Comparison of ENCODE assay signal across 19 cellular contexts in genomic region chr7:36285276-36285675, GRCh38.
DNase-seq lines count a peak whose midpoint lies in the region; ATAC-seq, FAIRE-seq and TF ChIP-seq lines count a peak whose summit lies in the region.
"Had no signal": no experiment of that assay in that cellular context is flagged by ENCODE, and none has a peak within 500 bp of the region (broad histone marks: within the 10 kb centered on the region; RNA-seq: fewer than 3 reads in every experiment).

No MANE protein-coding gene starts in this region.

- peak overlapping the region; percentile 73 for H3K9ac ChIP-seq in Karpas-422 (ENCODE audit: low read length)

- POLR2A ChIA-PET in CD4-positive, alpha-beta T cell (lab: Charles Lee) = interaction anchor here (0.8 to 1.5 kb wide), 3 partner anchors 10 to 75 kb away, joined by 3 to 5 read pairs (median 3); no protein-coding TSS in a partner anchor

- H2AFZ ChIP-seq in Karpas-422 (ENCODE audit: low read length) = no peak overlapping the region

- FAIRE-seq in small intestine (lab: Jason Lieb, UNC) = no peak
- FAIRE-seq: G401.6 had no signal

- DNase-seq in CD4-positive, alpha-beta T cell = no peak
- DNase-seq in Karpas-422 (no peak), dorsolateral prefrontal cortex (no peak), psoas muscle (peak in 1 of 2 donors; percentile 65), left lung (no peak), small intestine (no peak)
- DNase-seq in activated CD8-positive, alpha-beta memory T cell treated with anti-CD3 and anti-CD28 coated beads, Interleukin-2, amount 10 ng/mL, durations not matched to agents 7 days and 5 days = no peak
- no peak for DNase-seq in activated CD4-positive, alpha-beta T cell treated with anti-CD3 and anti-CD28 coated beads, Interleukin-2, amount 50 U/mL, for 48 hours
- DNase-seq: activated CD8-positive, alpha-beta T cell treated with anti-CD3 and anti-CD28 coated beads for 36 hours; activated naive CD8-positive, alpha-beta T cell treated with anti-CD3 and anti-CD28 coated beads for 36 hours; activated T-cell treated with anti-CD3 and anti-CD28 coated beads, Interleukin-2, amount 50 U/mL, for 72 hours; Calu3; lower lobe of right lung; MG63; NCI-H1694 treated with DMSO at 0.1 percent for 48 hours; RPMI8226; stimulated activated CD8-positive, alpha-beta memory T cell treated with anti-CD3 and anti-CD28 coated beads, Interleukin-4, amount 100 ng/mL, for 48 hours had no signal

- no peak overlapping the region for H3K27ac ChIP-seq in CD4-positive, alpha-beta T cell (ENCODE audit: low read depth, low read length)
- H3K27ac ChIP-seq in Karpas-422 (ENCODE audit: low read length) (peak overlapping the region; percentile 100), dorsolateral prefrontal cortex (peak overlapping the region in 46 of 59 donors; percentile 9 to 99 (median 71)), psoas muscle (peak overlapping the region; percentile 77), left lung (peak overlapping the region in 1 of 2 donors; percentile 78), small intestine (ENCODE audit: low read depth in 1 of 2, low read length in 1 of 2) (no peak overlapping the region)
- H3K27ac ChIP-seq: lower lobe of right lung had no signal

- CTCF ChIA-PET in CD4-positive, alpha-beta T cell (lab: Charles Lee) = interaction anchor here (0.9 to 6.1 kb wide), 2 partner anchors 37 to 300 kb away, joined by 4 to 37 read pairs; no protein-coding TSS in a partner anchor
- CTCF ChIA-PET in activated CD8-positive, alpha-beta memory T cell treated with anti-CD3 and anti-CD28 coated beads, Interleukin-2, amount 10 ng/mL, durations not matched to agents 7 days and 5 days (lab: Charles Lee) = interaction anchor here (1.0 to 7.8 kb wide), 4 partner anchors 8 to 309 kb away, joined by 3 to 57 read pairs (median 4); no protein-coding TSS in a partner anchor

- H3K4me3 ChIP-seq in Karpas-422 (ENCODE audit: low read length) = peak overlapping the region; percentile 44
- H3K4me3 ChIP-seq in dorsolateral prefrontal cortex = no peak overlapping the region
- no peak overlapping the region for H3K4me3 ChIP-seq in psoas muscle
- no peak overlapping the region for H3K4me3 ChIP-seq in left lung
- no peak overlapping the region for H3K4me3 ChIP-seq in small intestine (ENCODE audit: low read depth in 1 of 2, low read length in 2 of 2)
- H3K4me3 ChIP-seq: coronary artery, lower lobe of right lung, MG63 had no signal

- no peak overlapping the region for H3K4me3 Mint-ChIP-seq in CD4-positive, alpha-beta T cell
- H3K4me3 Mint-ChIP-seq in activated CD8-positive, alpha-beta memory T cell treated with anti-CD3 and anti-CD28 coated beads, Interleukin-2, amount 10 ng/mL, durations not matched to agents 7 days and 5 days = no peak overlapping the region
- H3K4me3 Mint-ChIP-seq: activated CD8-positive, alpha-beta T cell treated with anti-CD3 and anti-CD28 coated beads for 36 hours; activated naive CD8-positive, alpha-beta T cell treated with anti-CD3 and anti-CD28 coated beads for 36 hours had no signal

- ATAC-seq in CD4-positive, alpha-beta T cell (ENCODE audit: poor library complexity) = no peak
- ATAC-seq in psoas muscle (peak in 3 of 4 donors; percentile 25 to 56 (median 45)), left lung (no peak)
- ATAC-seq in activated CD8-positive, alpha-beta memory T cell treated with anti-CD3 and anti-CD28 coated beads, Interleukin-2, amount 10 ng/mL, durations not matched to agents 7 days and 5 days = no peak
- ATAC-seq: lower lobe of right lung had no signal

- no peaks in the 10 kb centered on the region for H4K20me1 ChIP-seq in Karpas-422 (ENCODE audit: insufficient read depth, low read depth, low read length)

- no peaks in the 10 kb centered on the region for H3K27me3 Mint-ChIP-seq in CD4-positive, alpha-beta T cell
- H3K27me3 Mint-ChIP-seq in activated CD8-positive, alpha-beta memory T cell treated with anti-CD3 and anti-CD28 coated beads, Interleukin-2, amount 10 ng/mL, durations not matched to agents 7 days and 5 days = peaks cover 10% of the 10 kb centered on the region
- H3K27me3 Mint-ChIP-seq: activated CD8-positive, alpha-beta T cell treated with anti-CD3 and anti-CD28 coated beads for 36 hours; activated naive CD8-positive, alpha-beta T cell treated with anti-CD3 and anti-CD28 coated beads for 36 hours had no signal

- peak overlapping the region; percentile 81 for H3K4me2 ChIP-seq in Karpas-422 (ENCODE audit: low read depth, low read length, poor library complexity, severe bottlenecking)

- no peaks in the 10 kb centered on the region for H3K27me3 ChIP-seq in CD4-positive, alpha-beta T cell (ENCODE audit: control insufficient read depth, insufficient read depth, low read length)
- H3K27me3 ChIP-seq in Karpas-422 (ENCODE audit: low read length) = no peaks in the 10 kb centered on the region
- H3K27me3 ChIP-seq in dorsolateral prefrontal cortex = no peaks in the 10 kb centered on the region
- H3K27me3 ChIP-seq in psoas muscle (ENCODE audit: insufficient read depth in 3 of 3, low read length in 2 of 3) = no peaks in the 10 kb centered on the region
- no peaks in the 10 kb centered on the region for H3K27me3 ChIP-seq in left lung
- H3K27me3 ChIP-seq in small intestine (ENCODE audit: control insufficient read depth in 2 of 2, insufficient read depth in 2 of 2, low read length in 2 of 2) = no peaks in the 10 kb centered on the region
- H3K27me3 ChIP-seq: MG63 had no signal

- peaks cover 84% of the 10 kb centered on the region for H3K4me1 Mint-ChIP-seq in CD4-positive, alpha-beta T cell (ENCODE audit: low read depth)
- peaks cover 74% of the 10 kb centered on the region for H3K4me1 Mint-ChIP-seq in activated CD8-positive, alpha-beta memory T cell treated with anti-CD3 and anti-CD28 coated beads, Interleukin-2, amount 10 ng/mL, durations not matched to agents 7 days and 5 days

- no peak for TF ChIP-seq CTCF in CD4-positive, alpha-beta T cell (IDR thresholded peaks at IDR 0.05)
- TF ChIP-seq CTCF in dorsolateral prefrontal cortex (IDR thresholded peaks at IDR 0.05 in 54 of 56, conservative IDR thresholded peaks at IDR 0.05 in 2 of 56; ENCODE audit: low read depth in 1 of 56, partially characterized antibody in 56 of 56) (no peak), psoas muscle (IDR thresholded peaks at IDR 0.05) (no peak), left lung (IDR thresholded peaks at IDR 0.05) (no peak)

- H3K9me3 Mint-ChIP-seq in CD4-positive, alpha-beta T cell = no peaks in the 10 kb centered on the region
- H3K9me3 Mint-ChIP-seq in activated CD8-positive, alpha-beta memory T cell treated with anti-CD3 and anti-CD28 coated beads, Interleukin-2, amount 10 ng/mL, durations not matched to agents 7 days and 5 days (ENCODE audit: low read depth) = no peaks in the 10 kb centered on the region
- H3K9me3 Mint-ChIP-seq: activated CD8-positive, alpha-beta T cell treated with anti-CD3 and anti-CD28 coated beads for 36 hours; activated naive CD8-positive, alpha-beta T cell treated with anti-CD3 and anti-CD28 coated beads for 36 hours; activated T-cell treated with anti-CD3 and anti-CD28 coated beads, Interleukin-2, amount 50 U/mL, for 72 hours had no signal

- WGBS in psoas muscle, 3 donors = 29 to 41% (median 32%) methylated on average over 9 of the region's 9 CpGs
- 77 to 90% (median 78%) methylated on average over 9 of the region's 9 CpGs for WGBS in small intestine, 3 donors

- H3K4me1 ChIP-seq in Karpas-422 (ENCODE audit: low read length) = peaks cover 97% of the 10 kb centered on the region
- H3K4me1 ChIP-seq in psoas muscle = peaks cover 86% of the 10 kb centered on the region
- peaks cover 6 to 87% of the 10 kb centered on the region in 2 donors for H3K4me1 ChIP-seq in left lung
- H3K4me1 ChIP-seq in small intestine (ENCODE audit: control insufficient read depth in 2 of 2, insufficient read depth in 1 of 2, low read depth in 1 of 2, low read length in 1 of 2) = peaks cover 0 to 10% of the 10 kb centered on the region in 2 donors

- peaks cover 44% of the 10 kb centered on the region for H3K79me2 ChIP-seq in Karpas-422 (ENCODE audit: low read length)

- H3K36me3 ChIP-seq in Karpas-422 (ENCODE audit: insufficient read depth, low read length) (peaks cover 7% of the 10 kb centered on the region; the same call in 1 of the 2 replicates), psoas muscle (ENCODE audit: insufficient read depth in 1 of 2, low read depth in 1 of 2) (peaks cover 0 to 8% of the 10 kb centered on the region in 2 donors), left lung (no peaks in the 10 kb centered on the region), small intestine (ENCODE audit: control insufficient read depth in 2 of 2, insufficient read depth in 2 of 2, low read length in 2 of 2) (peaks cover 0 to 3% of the 10 kb centered on the region in 2 donors)
- H3K36me3 ChIP-seq: lower lobe of right lung, MG63 had no signal

- H3K9me3 ChIP-seq in CD4-positive, alpha-beta T cell (ENCODE audit: control insufficient read depth, low read length) = no peaks in the 10 kb centered on the region
- H3K9me3 ChIP-seq in Karpas-422 (ENCODE audit: low read length) (no peaks in the 10 kb centered on the region), psoas muscle (no peaks in the 10 kb centered on the region), left lung (no peaks in the 10 kb centered on the region), small intestine (ENCODE audit: control insufficient read depth, low read depth) (no peaks in the 10 kb centered on the region)
- H3K9me3 ChIP-seq: lower lobe of right lung, MG63 had no signal

- H3K27ac Mint-ChIP-seq in CD4-positive, alpha-beta T cell = peak overlapping the region; percentile 97
- H3K27ac Mint-ChIP-seq in activated CD8-positive, alpha-beta memory T cell treated with anti-CD3 and anti-CD28 coated beads, Interleukin-2, amount 10 ng/mL, durations not matched to agents 7 days and 5 days = no peak overlapping the region
- H3K27ac Mint-ChIP-seq: activated CD8-positive, alpha-beta T cell treated with anti-CD3 and anti-CD28 coated beads for 36 hours; activated naive CD8-positive, alpha-beta T cell treated with anti-CD3 and anti-CD28 coated beads for 36 hours; activated T-cell treated with anti-CD3 and anti-CD28 coated beads, Interleukin-2, amount 50 U/mL, for 72 hours had no signal

- intact Hi-C loops in CD4-positive, alpha-beta T cell (cut with DNase I, micrococcal nuclease) = loop anchor here (5.0 to 10.0 kb wide), 3 partner anchors 78 to 588 kb away; partner anchors contain the start of genes EEPD1 (in 1 of the 2) and HERPUD2 (in 1 of the 2)
- intact Hi-C loops in dorsolateral prefrontal cortex (cut with DNase I) = loop anchor here (5.0 to 10.0 kb wide), 2 partner anchors 78 to 80 kb away; no protein-coding TSS in a partner anchor
- intact Hi-C loops in psoas muscle (cut with DNase I) = loop anchor here in 1 of 2 donors (5.0 kb wide), 1 partner anchor 128 kb away; no protein-coding TSS in a partner anchor
- intact Hi-C loops in left lung (cut with DNase I) = no loop called here

- H3K9me2 ChIP-seq in Karpas-422 (replicated peaks; ENCODE audit: insufficient read depth, low read length) = no peaks in the 10 kb centered on the region

- H3K36me3 Mint-ChIP-seq in CD4-positive, alpha-beta T cell (ENCODE audit: low read depth) = no peaks in the 10 kb centered on the region
- H3K36me3 Mint-ChIP-seq in activated CD8-positive, alpha-beta memory T cell treated with anti-CD3 and anti-CD28 coated beads, Interleukin-2, amount 10 ng/mL, durations not matched to agents 7 days and 5 days = peaks cover 1% of the 10 kb centered on the region
- H3K36me3 Mint-ChIP-seq: activated naive CD8-positive, alpha-beta T cell treated with anti-CD3 and anti-CD28 coated beads for 36 hours had no signal

Comparison
In these comparisons a context has a peak if more than half of its experiments do, and no peak if none do; other contexts are left out.
1. ATAC-seq: peak in psoas muscle (3 of 4); none in CD4-positive, alpha-beta T cell (single experiment), activated CD8-positive, alpha-beta memory T cell treated with anti-CD3 and anti-CD28 coated beads, Interleukin-2, amount 10 ng/mL, durations not matched to agents 7 days and 5 days (single experiment) and left lung (single experiment).
2. H3K27ac ChIP-seq: peak in Karpas-422 (single experiment), dorsolateral prefrontal cortex (46 of 59) and psoas muscle (single experiment); none in CD4-positive, alpha-beta T cell (single experiment) and small intestine (0 of 2).
3. intact Hi-C loops: an anchor here in CD4-positive, alpha-beta T cell (5.0 to 10.0 kb wide) and dorsolateral prefrontal cortex (5.0 to 10.0 kb wide); none called in left lung.